Comparison of ENCODE assay signal across 18 cellular contexts in the genomic region with DNA sequence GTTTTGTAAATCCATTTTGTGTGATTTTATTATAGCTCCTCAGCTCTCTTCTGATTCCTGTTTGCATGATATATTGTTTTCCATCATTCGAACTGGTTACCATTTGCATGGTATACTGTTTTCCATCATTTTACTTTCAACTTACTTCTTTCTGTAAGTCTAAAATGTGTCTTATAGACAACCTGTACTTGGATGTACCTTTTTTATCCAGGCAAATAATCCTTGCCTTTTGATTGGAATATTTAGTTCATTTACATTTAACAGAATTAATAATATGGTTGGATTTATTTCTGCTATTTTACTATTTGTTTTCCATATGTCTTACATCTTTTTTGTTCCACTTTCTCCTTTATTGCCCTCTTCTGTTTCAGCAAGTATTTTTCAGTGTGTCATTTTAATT.
DNase-seq lines count a peak whose midpoint lies in the region; ATAC-seq and TF ChIP-seq lines count a peak whose summit lies in the region.
"Had no signal": no experiment of that assay in that cellular context is flagged by ENCODE, and none has a peak within 500 bp of the region (broad histone marks: within the 10 kb centered on the region; RNA-seq: fewer than 3 reads in every experiment).

No MANE protein-coding gene starts in this region.

- POLR2A ChIA-PET in CD8-positive, alpha-beta T cell (lab: Charles Lee): no interaction called here

- TF ChIP-seq POLR2A in ovary (IDR thresholded peaks at IDR 0.05): no peak

- H3K9me3 Mint-ChIP-seq in CD4-positive, CD25-positive, alpha-beta regulatory T cell: peaks cover 0 to 4% (median 0%) of the 10 kb centered on the region in 7 donors
- no peaks in the 10 kb centered on the region for H3K9me3 Mint-ChIP-seq in CD8-positive, alpha-beta T cell
- peaks cover 5% of the 10 kb centered on the region for H3K9me3 Mint-ChIP-seq in activated naive CD8-positive, alpha-beta T cell treated with anti-CD3 and anti-CD28 coated beads for 36 hours
- H3K9me3 Mint-ChIP-seq in natural killer cell treated with Interleukin-12 subunit alpha and Interleukin-12 subunit beta and Interleukin-15 and Interleukin-18, amount 100 ng/mL, for 72 hours: no peaks in the 10 kb centered on the region
- peaks cover 8% of the 10 kb centered on the region for H3K9me3 Mint-ChIP-seq in activated CD4-positive, alpha-beta T cell treated with anti-CD3 and anti-CD28 coated beads, Interleukin-2, amount 10 ng/mL, durations not matched to agents 24 days and 14 days

- no peak overlapping the region for H3K4me3 Mint-ChIP-seq in CD4-positive, CD25-positive, alpha-beta regulatory T cell
- no peak overlapping the region for H3K4me3 Mint-ChIP-seq in CD8-positive, alpha-beta T cell
- H3K4me3 Mint-ChIP-seq in activated naive CD8-positive, alpha-beta T cell treated with anti-CD3 and anti-CD28 coated beads for 36 hours: no peak overlapping the region
- H3K4me3 Mint-ChIP-seq in natural killer cell treated with Interleukin-12 subunit alpha and Interleukin-12 subunit beta and Interleukin-15 and Interleukin-18, amount 100 ng/mL, for 72 hours: no peak overlapping the region
- no peak overlapping the region for H3K4me3 Mint-ChIP-seq in activated CD4-positive, alpha-beta T cell treated with anti-CD3 and anti-CD28 coated beads, Interleukin-2, amount 10 ng/mL, durations not matched to agents 24 days and 14 days
- H3K4me3 Mint-ChIP-seq: CD4-positive, alpha-beta T cell had no signal

- peaks cover 90% of the 10 kb centered on the region for H3K36me3 ChIP-seq in CD4-positive, CD25-positive, alpha-beta regulatory T cell (ENCODE audit: control insufficient read depth, insufficient read depth, low read length)
- H3K36me3 ChIP-seq in CD8-positive, alpha-beta T cell (ENCODE audit: insufficient read depth, low read length): peaks cover 49% of the 10 kb centered on the region
- H3K36me3 ChIP-seq in brain microvascular endothelial cell (replicated peaks) (peaks cover 66% of the 10 kb centered on the region), ovary (no peaks in the 10 kb centered on the region)

- peak overlapping the region; percentile 9 for H3K4me3 ChIP-seq in CD4-positive, CD25-positive, alpha-beta regulatory T cell (ENCODE audit: low read depth, low read length)
- H3K4me3 ChIP-seq in CD8-positive, alpha-beta T cell (ENCODE audit: low read depth, low read length): no peak overlapping the region
- H3K4me3 ChIP-seq in brain microvascular endothelial cell (ENCODE audit: low read depth, low read length): no peak overlapping the region
- H3K4me3 ChIP-seq in ovary: no peak overlapping the region
- H3K4me3 ChIP-seq: GM12878, Peyer's patch had no signal

- no peaks in the 10 kb centered on the region for H3K27me3 ChIP-seq in CD4-positive, CD25-positive, alpha-beta regulatory T cell (ENCODE audit: control insufficient read depth, insufficient read depth, low read length)
- no peaks in the 10 kb centered on the region for H3K27me3 ChIP-seq in CD8-positive, alpha-beta T cell (ENCODE audit: insufficient read depth, low read length)
- no peaks in the 10 kb centered on the region for H3K27me3 ChIP-seq in brain microvascular endothelial cell (replicated peaks)
- no peaks in the 10 kb centered on the region for H3K27me3 ChIP-seq in ovary
- H3K27me3 ChIP-seq: Peyer's patch had no signal

- DNase-seq in CD4-positive, CD25-positive, alpha-beta regulatory T cell: no peak
- DNase-seq in CD8-positive, alpha-beta T cell: no peak
- no peak for DNase-seq in activated naive CD8-positive, alpha-beta T cell treated with anti-CD3 and anti-CD28 coated beads for 36 hours
- no peak for DNase-seq in natural killer cell treated with Interleukin-12 subunit alpha and Interleukin-12 subunit beta and Interleukin-15 and Interleukin-18, amount 100 ng/mL, for 72 hours (ENCODE audit: low spot score)
- DNase-seq in activated CD4-positive, alpha-beta T cell treated with anti-CD3 and anti-CD28 coated beads, Interleukin-2, amount 10 ng/mL, durations not matched to agents 24 days and 14 days: no peak
- DNase-seq in brain microvascular endothelial cell: no peak
- DNase-seq in ovary: no peak
- DNase-seq: CD4-positive, alpha-beta T cell; DND-41; GOT3; HCEC 1CT; KG1; NCI-H1694 treated with DMSO at 0.1 percent for 48 hours; NCI-H2081 treated with DMSO at 0.1 percent for 48 hours; NCI-H2171 treated with DMSO at 0.1 percent for 48 hours; NCI-H524 treated with DMSO at 0.1 percent for 48 hours; Peyer's patch had no signal

- H3K27ac Mint-ChIP-seq in CD4-positive, CD25-positive, alpha-beta regulatory T cell: no peak overlapping the region
- peak overlapping the region; percentile 19 for H3K27ac Mint-ChIP-seq in CD8-positive, alpha-beta T cell
- peak overlapping the region; percentile 58 for H3K27ac Mint-ChIP-seq in activated naive CD8-positive, alpha-beta T cell treated with anti-CD3 and anti-CD28 coated beads for 36 hours
- H3K27ac Mint-ChIP-seq in natural killer cell treated with Interleukin-12 subunit alpha and Interleukin-12 subunit beta and Interleukin-15 and Interleukin-18, amount 100 ng/mL, for 72 hours: peak overlapping the region; percentile 24 to 60
- no peak overlapping the region for H3K27ac Mint-ChIP-seq in activated CD4-positive, alpha-beta T cell treated with anti-CD3 and anti-CD28 coated beads, Interleukin-2, amount 10 ng/mL, durations not matched to agents 24 days and 14 days

- no peaks in the 10 kb centered on the region for H3K9me3 ChIP-seq in CD4-positive, CD25-positive, alpha-beta regulatory T cell (ENCODE audit: control insufficient read depth in 2 of 2, low read length in 2 of 2)
- no peaks in the 10 kb centered on the region for H3K9me3 ChIP-seq in CD8-positive, alpha-beta T cell (ENCODE audit: low read length)
- no peaks in the 10 kb centered on the region for H3K9me3 ChIP-seq in ovary
- H3K9me3 ChIP-seq: Peyer's patch had no signal

- intact Hi-C loops in CD8-positive, alpha-beta T cell (cut with DNase I, micrococcal nuclease): no loop called here
- intact Hi-C loops in activated CD4-positive, alpha-beta T cell treated with anti-CD3 and anti-CD28 coated beads, Interleukin-2, amount 10 ng/mL, durations not matched to agents 24 days and 14 days (cut with micrococcal nuclease): no loop called here
- intact Hi-C loops in ovary (cut with DNase I): no loop called here

- H3K36me3 Mint-ChIP-seq in CD4-positive, CD25-positive, alpha-beta regulatory T cell: peaks cover 62% of the 10 kb centered on the region
- H3K36me3 Mint-ChIP-seq in CD8-positive, alpha-beta T cell: peaks cover 84% of the 10 kb centered on the region
- H3K36me3 Mint-ChIP-seq in activated naive CD8-positive, alpha-beta T cell treated with anti-CD3 and anti-CD28 coated beads for 36 hours: peaks cover 68% of the 10 kb centered on the region
- peaks cover 43% of the 10 kb centered on the region for H3K36me3 Mint-ChIP-seq in natural killer cell treated with Interleukin-12 subunit alpha and Interleukin-12 subunit beta and Interleukin-15 and Interleukin-18, amount 100 ng/mL, for 72 hours
- H3K36me3 Mint-ChIP-seq in activated CD4-positive, alpha-beta T cell treated with anti-CD3 and anti-CD28 coated beads, Interleukin-2, amount 10 ng/mL, durations not matched to agents 24 days and 14 days (ENCODE audit: low read depth): peaks cover 75% of the 10 kb centered on the region

- peaks cover 21 to 58% (median 38%) of the 10 kb centered on the region in 4 donors for H3K4me1 Mint-ChIP-seq in CD4-positive, CD25-positive, alpha-beta regulatory T cell
- H3K4me1 Mint-ChIP-seq in CD8-positive, alpha-beta T cell (ENCODE audit: low read depth): peaks cover 57% of the 10 kb centered on the region
- H3K4me1 Mint-ChIP-seq in activated naive CD8-positive, alpha-beta T cell treated with anti-CD3 and anti-CD28 coated beads for 36 hours: peaks cover 47% of the 10 kb centered on the region
- H3K4me1 Mint-ChIP-seq in natural killer cell treated with Interleukin-12 subunit alpha and Interleukin-12 subunit beta and Interleukin-15 and Interleukin-18, amount 100 ng/mL, for 72 hours (ENCODE audit: low read depth in 2 of 2): peaks cover 21 to 43% of the 10 kb centered on the region in 2 donors
- peaks cover 27% of the 10 kb centered on the region for H3K4me1 Mint-ChIP-seq in activated CD4-positive, alpha-beta T cell treated with anti-CD3 and anti-CD28 coated beads, Interleukin-2, amount 10 ng/mL, durations not matched to agents 24 days and 14 days

- 95 to 99% (median 98%) methylated on average over 1 of the region's 1 CpG for WGBS in ovary, 3 donors

- CTCF ChIA-PET in CD8-positive, alpha-beta T cell (lab: Charles Lee): interaction anchor here (0.7 kb wide), 1 partner anchor 168 kb away, joined by 4 read pairs; no protein-coding TSS in a partner anchor

- no peak for ATAC-seq in CD4-positive, CD25-positive, alpha-beta regulatory T cell (ENCODE audit: low read depth in 2 of 2)
- no peak for ATAC-seq in CD8-positive, alpha-beta T cell
- ATAC-seq in natural killer cell treated with Interleukin-12 subunit alpha and Interleukin-12 subunit beta and Interleukin-15 and Interleukin-18, amount 100 ng/mL, for 72 hours: no peak
- ATAC-seq: GM12878 had no signal

- H3K4me1 ChIP-seq in CD4-positive, CD25-positive, alpha-beta regulatory T cell (ENCODE audit: control insufficient read depth, insufficient read depth, low read length, poor library complexity, severe bottlenecking): peaks cover under 1% of the 10 kb centered on the region
- peaks cover 8% of the 10 kb centered on the region for H3K4me1 ChIP-seq in CD8-positive, alpha-beta T cell (ENCODE audit: insufficient read depth, low read length)
- H3K4me1 ChIP-seq in ovary (ENCODE audit: insufficient read depth): peaks cover 3% of the 10 kb centered on the region
- H3K4me1 ChIP-seq: Peyer's patch had no signal

- H3K27me3 Mint-ChIP-seq in CD4-positive, CD25-positive, alpha-beta regulatory T cell: no peaks in the 10 kb centered on the region
- H3K27me3 Mint-ChIP-seq in CD8-positive, alpha-beta T cell (ENCODE audit: low read depth): no peaks in the 10 kb centered on the region
- H3K27me3 Mint-ChIP-seq in activated naive CD8-positive, alpha-beta T cell treated with anti-CD3 and anti-CD28 coated beads for 36 hours: no peaks in the 10 kb centered on the region
- H3K27me3 Mint-ChIP-seq in natural killer cell treated with Interleukin-12 subunit alpha and Interleukin-12 subunit beta and Interleukin-15 and Interleukin-18, amount 100 ng/mL, for 72 hours: no peaks in the 10 kb centered on the region
- H3K27me3 Mint-ChIP-seq in activated CD4-positive, alpha-beta T cell treated with anti-CD3 and anti-CD28 coated beads, Interleukin-2, amount 10 ng/mL, durations not matched to agents 24 days and 14 days: no peaks in the 10 kb centered on the region
- H3K27me3 Mint-ChIP-seq: CD4-positive, alpha-beta T cell had no signal

- no peak for TF ChIP-seq EP300 in ovary (IDR thresholded peaks at IDR 0.05)

- TF ChIP-seq CTCF in CD8-positive, alpha-beta T cell (IDR thresholded peaks at IDR 0.05): no peak
- no peak for TF ChIP-seq CTCF in brain microvascular endothelial cell (IDR thresholded peaks at IDR 0.05; ENCODE audit: low read depth, low read length, missing control alignments)
- no peak for TF ChIP-seq CTCF in ovary (IDR thresholded peaks at IDR 0.05)

- in situ Hi-C loops in brain microvascular endothelial cell (cut with HindIII; ENCODE audit: low pct_ligation_motif_present, low sequenced_read_pairs): no loop called here

- H3K27ac ChIP-seq in CD4-positive, CD25-positive, alpha-beta regulatory T cell (ENCODE audit: insufficient read depth, low read length, poor library complexity, severe bottlenecking): no peak overlapping the region
- H3K27ac ChIP-seq in CD8-positive, alpha-beta T cell (ENCODE audit: low read depth, low read length): no peak overlapping the region
- H3K27ac ChIP-seq in brain microvascular endothelial cell: no peak overlapping the region
- H3K27ac ChIP-seq in ovary: no peak overlapping the region
- H3K27ac ChIP-seq: Peyer's patch had no signal

Comparison
In these comparisons a context has a peak if more than half of its experiments do, and no peak if none do; other contexts are left out.
1. H3K27ac Mint-ChIP-seq: peak in CD8-positive, alpha-beta T cell (single experiment), activated naive CD8-positive, alpha-beta T cell treated with anti-CD3 and anti-CD28 coated beads for 36 hours (single experiment) and natural killer cell treated with Interleukin-12 subunit alpha and Interleukin-12 subunit beta and Interleukin-15 and Interleukin-18, amount 100 ng/mL, for 72 hours (2 of 2); none in CD4-positive, CD25-positive, alpha-beta regulatory T cell (0 of 3) and activated CD4-positive, alpha-beta T cell treated with anti-CD3 and anti-CD28 coated beads, Interleukin-2, amount 10 ng/mL, durations not matched to agents 24 days and 14 days (single experiment).